ENCODE assay signal across 25 cellular contexts in genomic region chr2:25897500-25897899, GRCh38.
"Had no signal": no experiment of that assay in that cellular context is flagged by ENCODE, and none has a peak within 500 bp of the region (broad histone marks: within the 10 kb centered on the region; RNA-seq: fewer than 3 reads in every experiment).

No MANE protein-coding gene starts in this region.

- H3K9me3 Mint-ChIP-seq: activated CD4-positive, alpha-beta T cell treated with anti-CD3 and anti-CD28 coated beads, Interleukin-2, amount 10 ng/mL, durations not matched to agents 24 days and 14 days; activated naive CD4-positive, alpha-beta T cell treated with anti-CD3 and anti-CD28 coated beads, Interleukin-2, amount 10 ng/mL, durations not matched to agents 7 days and 5 days; activated naive CD8-positive, alpha-beta T cell treated with anti-CD3 and anti-CD28 coated beads, Interleukin-2, amount 50 U/mL, for 24 hours; activated T-cell treated with anti-CD3 and anti-CD28 coated beads, Interleukin-2, amount 50 U/mL, for 24 hours; activated T-helper 2 cell treated with anti-CD3 and anti-CD28 coated beads, Interferon-gamma antibody, Interleukin-2, Interleukin-4, amounts not matched to agents 10 μg/mL and 5 μg/mL and 100 μg/mL, durations not matched to agents 14 hours and 24 hours and 36 hours; brain; stimulated activated effector memory CD8-positive, alpha-beta T cell treated with anti-CD3 and anti-CD28 coated beads, Interleukin-12 subunit alpha, Interleukin-12 subunit beta, amount 100 ng/mL, for 72 hours had no signal

- H3K4me3 ChIP-seq: dorsolateral prefrontal cortex, lower lobe of right lung, smooth muscle cell, thoracic aorta, upper lobe of left lung had no signal

- H3K27ac Mint-ChIP-seq: activated CD4-positive, alpha-beta T cell treated with anti-CD3 and anti-CD28 coated beads, Interleukin-2, amount 10 ng/mL, durations not matched to agents 24 days and 14 days; activated CD8-positive, alpha-beta T cell treated with anti-CD3 and anti-CD28 coated beads, Interleukin-2, amount 10 ng/mL, durations not matched to agents 7 days and 5 days; activated naive CD4-positive, alpha-beta T cell treated with anti-CD3 and anti-CD28 coated beads, Interleukin-2, amount 10 ng/mL, durations not matched to agents 7 days and 5 days; activated naive CD8-positive, alpha-beta T cell treated with anti-CD3 and anti-CD28 coated beads, Interleukin-2, amount 50 U/mL, for 24 hours; activated T-cell treated with anti-CD3 and anti-CD28 coated beads, Interleukin-2, amount 50 U/mL, for 24 hours; activated T-helper 2 cell treated with anti-CD3 and anti-CD28 coated beads, Interferon-gamma antibody, Interleukin-2, Interleukin-4, amounts not matched to agents 10 μg/mL and 5 μg/mL and 100 μg/mL, durations not matched to agents 14 hours and 24 hours and 36 hours; brain; mesothelial cell of epicardium; nephron; stimulated activated effector memory CD8-positive, alpha-beta T cell treated with anti-CD3 and anti-CD28 coated beads, Interleukin-12 subunit alpha, Interleukin-12 subunit beta, amount 100 ng/mL, for 72 hours had no signal

- H3K4me1 Mint-ChIP-seq: activated CD4-positive, alpha-beta T cell treated with anti-CD3 and anti-CD28 coated beads, Interleukin-2, amount 10 ng/mL, durations not matched to agents 24 days and 14 days; activated naive CD4-positive, alpha-beta T cell treated with anti-CD3 and anti-CD28 coated beads, Interleukin-2, amount 10 ng/mL, durations not matched to agents 7 days and 5 days; activated naive CD8-positive, alpha-beta T cell treated with anti-CD3 and anti-CD28 coated beads, Interleukin-2, amount 50 U/mL, for 24 hours; stimulated activated effector memory CD8-positive, alpha-beta T cell treated with anti-CD3 and anti-CD28 coated beads, Interleukin-12 subunit alpha, Interleukin-12 subunit beta, amount 100 ng/mL, for 72 hours had no signal

- ATAC-seq: activated CD8-positive, alpha-beta T cell treated with anti-CD3 and anti-CD28 coated beads, Interleukin-2, amount 10 ng/mL, durations not matched to agents 7 days and 5 days; activated naive CD8-positive, alpha-beta T cell treated with anti-CD3 and anti-CD28 coated beads, Interleukin-2, amount 50 U/mL, for 24 hours; foreskin keratinocyte; left colon; lower lobe of right lung; sciatic nerve; stimulated activated effector memory CD8-positive, alpha-beta T cell treated with anti-CD3 and anti-CD28 coated beads, Interleukin-12 subunit alpha, Interleukin-12 subunit beta, amount 100 ng/mL, for 72 hours had no signal

- H3K27me3 Mint-ChIP-seq: activated naive CD8-positive, alpha-beta T cell treated with anti-CD3 and anti-CD28 coated beads, Interleukin-2, amount 50 U/mL, for 24 hours; activated T-cell treated with anti-CD3 and anti-CD28 coated beads, Interleukin-2, amount 50 U/mL, for 24 hours had no signal

- H3K36me3 Mint-ChIP-seq: activated naive CD4-positive, alpha-beta T cell treated with anti-CD3 and anti-CD28 coated beads, Interleukin-2, amount 10 ng/mL, durations not matched to agents 7 days and 5 days; brain; mesothelial cell of epicardium; stimulated activated effector memory CD8-positive, alpha-beta T cell treated with anti-CD3 and anti-CD28 coated beads, Interleukin-12 subunit alpha, Interleukin-12 subunit beta, amount 100 ng/mL, for 72 hours had no signal

- H3K4me3 Mint-ChIP-seq: activated CD4-positive, alpha-beta T cell treated with anti-CD3 and anti-CD28 coated beads, Interleukin-2, amount 10 ng/mL, durations not matched to agents 24 days and 14 days; activated CD8-positive, alpha-beta T cell treated with anti-CD3 and anti-CD28 coated beads, Interleukin-2, amount 10 ng/mL, durations not matched to agents 7 days and 5 days; activated naive CD4-positive, alpha-beta T cell treated with anti-CD3 and anti-CD28 coated beads, Interleukin-2, amount 10 ng/mL, durations not matched to agents 7 days and 5 days; activated naive CD8-positive, alpha-beta T cell treated with anti-CD3 and anti-CD28 coated beads, Interleukin-2, amount 50 U/mL, for 24 hours; activated T-cell treated with anti-CD3 and anti-CD28 coated beads, Interleukin-2, amount 50 U/mL, for 24 hours; brain; mesothelial cell of epicardium; nephron; stimulated activated effector memory CD8-positive, alpha-beta T cell treated with anti-CD3 and anti-CD28 coated beads, Interleukin-12 subunit alpha, Interleukin-12 subunit beta, amount 100 ng/mL, for 72 hours had no signal

- H3K36me3 ChIP-seq: lower lobe of right lung, thoracic aorta, upper lobe of left lung had no signal

- DNase-seq: activated CD4-positive, alpha-beta T cell treated with anti-CD3 and anti-CD28 coated beads, Interleukin-2, amount 10 ng/mL, durations not matched to agents 24 days and 14 days; activated CD8-positive, alpha-beta T cell treated with anti-CD3 and anti-CD28 coated beads, Interleukin-2, amount 10 ng/mL, durations not matched to agents 7 days and 5 days; activated naive CD4-positive, alpha-beta T cell treated with anti-CD3 and anti-CD28 coated beads, Interleukin-2, amount 10 ng/mL, durations not matched to agents 7 days and 5 days; activated naive CD8-positive, alpha-beta T cell treated with anti-CD3 and anti-CD28 coated beads, Interleukin-2, amount 50 U/mL, for 24 hours; activated T-cell treated with anti-CD3 and anti-CD28 coated beads, Interleukin-2, amount 50 U/mL, for 24 hours; anterior cingulate cortex; caudate nucleus; dorsolateral prefrontal cortex; foreskin keratinocyte; glutamatergic neuron; hippocampal formation; islet precursor cell; left colon; lower lobe of right lung; nucleus accumbens; stimulated activated CD4-positive, alpha-beta T cell treated with anti-CD3 and anti-CD28 coated beads, Interleukin-4, amount 100 ng/mL, for 24 hours had no signal

- H3K27me3 ChIP-seq: dorsolateral prefrontal cortex, foreskin keratinocyte, upper lobe of left lung had no signal
